In genomic region chr16:507527-507926, GRCh38 we compare ENCODE assay signal across 12 cellular contexts. TPM values are rescaled to one million over a fixed set of nuclear protein-coding genes. Genes with fewer than 3 reads are reported as not detected.
"Had no signal": no experiment of that assay in that cellular context is flagged by ENCODE, and none has a peak within 500 bp of the region (broad histone marks: within the 10 kb centered on the region; RNA-seq: fewer than 3 reads in every experiment).

No MANE protein-coding gene starts in this region.

RNA-seq across cellular contexts. Expression of gene PRR35, which starts 52.7 kb away (rescaled TPM):
- total RNA-seq: activated B cell treated with CpG ODN at 0.5 μM for 24 hours; activated CD4-positive, alpha-beta memory T cell treated with anti-CD3 and anti-CD28 coated beads for 36 hours; activated naive CD4-positive, alpha-beta T cell treated with anti-CD3 and anti-CD28 coated beads for 36 hours; activated naive CD4-positive, alpha-beta T cell treated with anti-CD3 and anti-CD28 coated beads, Interleukin-2, amount 50 U/mL, for 72 hours; activated T-helper 1 cell treated with anti-CD3 and anti-CD28 coated beads, Interleukin-12 subunit alpha, Interleukin-12 subunit beta, Interleukin-2, Interleukin-4 antibody, amounts not matched to agents 30 ng/mL and 10 ng/mL and 1 ng/mL, durations not matched to agents 14 hours and 24 hours and 36 hours; adrenal gland; body of pancreas; breast epithelium; IMR-90; M059J; RPMI7951; SJCRH30 had no signal
